Comparison of ENCODE assay signal across 26 cellular contexts in the genomic region with DNA sequence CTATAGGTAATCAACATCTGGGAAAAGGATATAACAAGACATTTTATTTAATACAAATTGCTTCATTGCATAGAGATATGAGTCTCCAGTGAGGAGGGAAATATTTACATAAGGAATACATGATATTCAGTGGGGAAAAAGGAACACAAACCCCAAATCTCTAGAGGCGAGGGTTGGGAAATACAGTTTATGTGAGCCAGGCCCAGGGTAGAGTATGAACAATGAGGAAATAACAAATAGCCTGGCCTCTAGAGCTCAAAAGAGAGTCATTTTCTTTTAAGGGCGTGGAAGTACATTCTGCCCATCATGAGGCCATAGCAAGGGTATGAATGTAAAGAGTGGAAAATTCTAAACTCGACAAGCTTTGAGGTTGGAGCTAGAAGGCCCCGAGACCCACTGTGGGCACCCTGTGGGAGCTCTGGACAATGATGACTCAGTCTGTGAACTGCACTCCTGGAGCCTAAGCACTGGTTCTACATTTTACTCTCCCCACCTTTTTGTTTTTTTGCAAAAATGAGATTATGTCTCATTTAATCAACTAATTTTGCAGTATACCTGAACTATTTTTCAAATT. TPM values are rescaled to one million over a fixed set of nuclear protein-coding genes. Genes with fewer than 3 reads are reported as not detected.
DNase-seq lines count a peak whose midpoint lies in the region; ATAC-seq and TF ChIP-seq lines count a peak whose summit lies in the region.
"Had no signal": no experiment of that assay in that cellular context is flagged by ENCODE, and none has a peak within 500 bp of the region (broad histone marks: within the 10 kb centered on the region; RNA-seq: fewer than 3 reads in every experiment).

No MANE protein-coding gene starts in this region.

- DNase-seq in GM23248 = peak; percentile 31
- DNase-seq in M059J (ENCODE audit: low read depth) = peak; percentile 33
- DNase-seq in astrocyte of the spinal cord (ENCODE audit: low read depth, low spot score) = peak; percentile 45
- no peak for DNase-seq in mesenchymal stem cell
- no peak for DNase-seq in anterior cingulate cortex (lab: John Stamatoyannopoulos, UW)
- DNase-seq in mesenteric fat pad (ENCODE audit: low spot score) = no peak
- DNase-seq: activated CD4-positive, alpha-beta T cell treated with anti-CD3 and anti-CD28 coated beads for 4 hours; activated CD8-positive, alpha-beta memory T cell treated with anti-CD3 and anti-CD28 coated beads for 24 hours; activated gamma-delta T cell; activated T-cell treated with anti-CD3 and anti-CD28 coated beads, Interleukin-2, amount 50 U/mL, for 1 hour; dermis blood vessel endothelial cell; heart right ventricle; HFFc6; mesendoderm; naive B cell; NCI-H146; NCI-H510A treated with DMSO at 0.1 percent for 48 hours; NK-92 treated with Interleukin-12 subunit alpha and Interleukin-12 subunit beta, amount 100 ng/mL, for 24 hours; occipital lobe; stimulated activated CD4-positive, alpha-beta T cell treated with anti-CD3 and anti-CD28 coated beads, Interleukin-4, amount 100 ng/mL, for 1 hour; T-helper 17 cell had no signal

- no peak overlapping the region for H3K18ac ChIP-seq in mesenchymal stem cell (ENCODE audit: low read depth in 1 of 2, low read length in 2 of 2)

- H4K8ac ChIP-seq in mesenchymal stem cell (ENCODE audit: low read length) = no peak overlapping the region

- no peaks in the 10 kb centered on the region for H3K9me2 ChIP-seq in GM23248 (ENCODE audit: insufficient read depth)

- H3K23ac ChIP-seq in mesenchymal stem cell (ENCODE audit: low read length in 2 of 2) = no peak overlapping the region

- H2AFZ ChIP-seq in GM23248 (no peak overlapping the region), mesenchymal stem cell (ENCODE audit: low read depth, low read length) (no peak overlapping the region)

- H2BK5ac ChIP-seq in mesenchymal stem cell (ENCODE audit: low read depth, low read length, poor library complexity, severe bottlenecking) = no peak overlapping the region

- H3K4me2 ChIP-seq in GM23248 (ENCODE audit: unreplicated experiment) (no peak overlapping the region), mesenchymal stem cell (ENCODE audit: low read length, poor library complexity, severe bottlenecking) (no peak overlapping the region)

- no peak for ATAC-seq in GM21447 (IDR thresholded peaks at IDR 0.05; ENCODE audit: unreplicated experiment)
- ATAC-seq: heart right ventricle; stimulated activated memory B cell treated with anti-CD40 and anti-IgM and Interleukin-4, amounts not matched to agents 10 μg/mL and 1 μg/mL and 100 μg/mL, for 72 hours; T-helper 17 cell had no signal

- no peaks in the 10 kb centered on the region for H3K27me3 ChIP-seq in GM23248 (replicated peaks; ENCODE audit: insufficient read depth)
- H3K27me3 ChIP-seq in mesenchymal stem cell (ENCODE audit: control insufficient read depth in 1 of 2, insufficient read depth in 1 of 2, low read length in 2 of 2) = no peaks in the 10 kb centered on the region
- H3K27me3 ChIP-seq: cardiac muscle cell, SJSA1 had no signal

- H3K4me3 ChIP-seq in GM23248 = no peak overlapping the region
- no peak overlapping the region for H3K4me3 ChIP-seq in astrocyte of the spinal cord (ENCODE audit: low read depth, low read length)
- H3K4me3 ChIP-seq in mesenchymal stem cell (ENCODE audit: insufficient read depth in 1 of 2, low read depth in 1 of 2, low read length in 2 of 2) = no peak overlapping the region
- H3K4me3 ChIP-seq: cardiac muscle cell, heart right ventricle, SJSA1 had no signal

- H3K79me1 ChIP-seq in mesenchymal stem cell (replicated peaks; ENCODE audit: low read length, poor library complexity, severe bottlenecking) = no peaks in the 10 kb centered on the region

- H2BK15ac ChIP-seq in mesenchymal stem cell (ENCODE audit: low read depth, poor library complexity, severe bottlenecking) = no peak overlapping the region

- H3K4me1 ChIP-seq in GM23248 (ENCODE audit: insufficient read depth) (no peaks in the 10 kb centered on the region), mesenchymal stem cell (ENCODE audit: control insufficient read depth, insufficient read depth, low read depth, low read length) (peaks cover 1% of the 10 kb centered on the region)
- H3K4me1 ChIP-seq: heart right ventricle, SJSA1 had no signal

- H3K14ac ChIP-seq in mesenchymal stem cell (ENCODE audit: low read length in 2 of 2) = no peak overlapping the region

- no peaks in the 10 kb centered on the region for H3K9me3 ChIP-seq in GM23248 (ENCODE audit: low read depth)
- peaks cover 10% of the 10 kb centered on the region for H3K9me3 ChIP-seq in mesenchymal stem cell (ENCODE audit: control insufficient read depth, low read length)
- H3K9me3 ChIP-seq: SJSA1 had no signal

- H4K20me1 ChIP-seq in GM23248 (ENCODE audit: insufficient read depth) = no peaks in the 10 kb centered on the region

- no peak overlapping the region for H2BK120ac ChIP-seq in mesenchymal stem cell (ENCODE audit: low read depth, low read length)

- in situ Hi-C loops in GM23248 (cut with MboI) = no loop called here
- in situ Hi-C loops in astrocyte of the spinal cord (cut with HindIII; ENCODE audit: low sequenced_read_pairs) = no loop called here

- H3K27ac ChIP-seq in GM23248 (no peak overlapping the region), mesenchymal stem cell (ENCODE audit: low read length, poor library complexity, severe bottlenecking) (peak overlapping the region; percentile 17)
- H3K27ac ChIP-seq: cardiac muscle cell, heart right ventricle, SJSA1 had no signal

- peaks cover 4% of the 10 kb centered on the region; the same call in 1 of the 2 replicates for H3F3A ChIP-seq in GM23248 (ENCODE audit: insufficient read depth)

- no peak for TF ChIP-seq CTCF in astrocyte of the spinal cord (IDR thresholded peaks at IDR 0.05; ENCODE audit: low read depth, low read length)

- H3K36me3 ChIP-seq in GM23248 (ENCODE audit: low read depth) = no peaks in the 10 kb centered on the region
- H3K36me3 ChIP-seq in mesenchymal stem cell (ENCODE audit: control insufficient read depth in 1 of 2, insufficient read depth in 2 of 2, low read depth in 1 of 2, low read length in 2 of 2) = no peaks in the 10 kb centered on the region
- H3K36me3 ChIP-seq: cardiac muscle cell, heart right ventricle, SJSA1 had no signal

- H3K9ac ChIP-seq in GM23248 (no peak overlapping the region), mesenchymal stem cell (ENCODE audit: low read length) (no peak overlapping the region)

- H2BK12ac ChIP-seq in mesenchymal stem cell (ENCODE audit: low read length in 2 of 2) = no peak overlapping the region

- no peak overlapping the region for H3K4ac ChIP-seq in mesenchymal stem cell (ENCODE audit: low read depth in 1 of 2, low read length in 2 of 2)

- no peak overlapping the region for H2AK5ac ChIP-seq in mesenchymal stem cell (ENCODE audit: low read length, severe bottlenecking)

- no peak overlapping the region for H4K91ac ChIP-seq in mesenchymal stem cell (ENCODE audit: low read length)

- WGBS in GM23248 (ENCODE audit: low coverage in 1 of 2, low lambda C conversion rate in 2 of 2, missing lambda C conversion rate in 2 of 2), 2 experiments = 77 to 78% methylated on average over 4 of the region's 4 CpGs
- 93% methylated on average over 4 of the region's 4 CpGs for WGBS in mesenchymal stem cell

- no peaks in the 10 kb centered on the region for H3K79me2 ChIP-seq in GM23248 (ENCODE audit: insufficient read depth)

RNA-seq across cellular contexts. Expression of a gene that starts 27.8 kb away (rescaled TPM):
- total RNA-seq in GM23248 (2014; rRNA removed; shearing (Covaris generic)) = 60.6 and 86.0 TPM in 2 replicates
- 62.5 and 64.2 TPM in 2 replicates for polyA plus RNA-seq in GM23248 (2016; fragmentation: Nextera tagmentation; extraction: Ambion mirVana)
- total RNA-seq in M059J (2014; rRNA removed; shearing (Covaris generic)) = 59.1 and 72.0 TPM in 2 replicates
- 102 TPM for polyA plus RNA-seq in mesenchymal stem cell (2013, experiment 1 of 2)
- 99.7 TPM for polyA plus RNA-seq in mesenchymal stem cell (2013, experiment 2 of 2)
- 9.0 TPM for total RNA-seq in mesenteric fat pad
- polyA plus RNA-seq: IgD-negative memory B cell had no signal

Comparison
In these comparisons a context has a peak if more than half of its experiments do, and no peak if none do; other contexts are left out.
1. DNase-seq: peak in GM23248 (single experiment), M059J (single experiment) and astrocyte of the spinal cord (single experiment); none in mesenchymal stem cell (single experiment), anterior cingulate cortex (0 of 58) and mesenteric fat pad (single experiment).